20 cellular contexts compared by ENCODE assay signal in the genomic region with DNA sequence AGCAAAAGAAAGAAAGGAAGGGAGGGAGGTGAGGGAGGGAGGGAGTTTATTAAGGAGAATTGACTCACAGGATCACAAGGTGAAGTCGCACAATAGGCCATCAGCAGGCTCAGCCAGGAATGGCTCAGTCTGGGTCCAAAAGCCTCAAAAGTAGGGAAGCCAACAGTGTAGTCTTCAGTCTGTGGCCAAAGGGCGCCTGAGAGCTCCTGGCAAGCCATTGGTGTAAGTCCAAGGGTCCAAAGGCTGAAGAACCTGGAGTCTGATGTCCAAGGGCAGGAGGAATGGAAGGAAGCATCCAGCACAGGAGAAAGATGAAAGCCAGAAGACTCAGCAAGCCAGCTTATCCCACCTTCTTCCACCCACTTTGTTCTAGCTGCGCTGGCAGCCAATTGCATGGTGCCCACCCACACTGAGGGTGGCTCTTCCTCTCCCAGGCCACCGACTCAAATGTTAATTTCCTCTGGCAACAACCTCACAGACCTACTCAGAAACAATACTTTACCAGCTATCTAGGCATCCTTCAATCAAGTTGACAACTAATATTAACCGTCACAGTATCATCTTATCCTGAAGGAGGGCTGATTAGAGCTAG. TPM values are rescaled to one million over a fixed set of nuclear protein-coding genes. Genes with fewer than 3 reads are reported as not detected.
DNase-seq lines count a peak whose midpoint lies in the region; ATAC-seq, FAIRE-seq and TF ChIP-seq lines count a peak whose summit lies in the region.
"Had no signal": no experiment of that assay in that cellular context is flagged by ENCODE, and none has a peak within 500 bp of the region (broad histone marks: within the 10 kb centered on the region; RNA-seq: fewer than 3 reads in every experiment).

No MANE protein-coding gene starts in this region.

- BruUV-seq in GM12878 (replicated peaks; lab: Mats Ljungman, UMichigan) = no TSS peak

- intact Hi-C loops in GM12878 (cut with micrococcal nuclease; ENCODE audit: unreplicated experiment) = no loop called here
- intact Hi-C loops in testis (cut with DNase I; ENCODE audit: low total_unique reads) = no loop called here

- CTCF ChIA-PET in GM12878 (lab: Yijun Ruan, JAX) = interaction anchor here (0.5 to 1.3 kb wide), 2 partner anchors 41 to 562 kb away, joined by 3 to 4 read pairs; no protein-coding TSS in a partner anchor

- H3K36me3 ChIP-seq in MM.1S (replicated peaks; ENCODE audit: insufficient read depth, low read length) (no peaks in the 10 kb centered on the region), GM12878 (ENCODE audit: control insufficient read depth in 2 of 2, insufficient read depth in 2 of 2, low read length in 1 of 2) (no peaks in the 10 kb centered on the region), testis (ENCODE audit: low read depth, missing control alignments) (no peaks in the 10 kb centered on the region)
- H3K36me3 ChIP-seq: adrenal gland had no signal

- TF ChIP-seq POLR2A in GM12878 (IDR thresholded peaks at IDR 0.05; ENCODE audit: low read depth, low read length) = no peak
- TF ChIP-seq POLR2A in testis (IDR thresholded peaks at IDR 0.05) = no peak

- H3K4me3 Mint-ChIP-seq in activated naive CD4-positive, alpha-beta T cell treated with anti-CD3 and anti-CD28 coated beads, Interleukin-2, amount 50 U/mL, for 24 hours = peak overlapping the region; percentile 59
- H3K4me3 Mint-ChIP-seq in stimulated activated naive CD8-positive, alpha-beta T cell treated with anti-CD3 and anti-CD28 coated beads, Interleukin-15, amount 100 ng/mL, for 72 hours = peak overlapping the region; percentile 75 to 76
- H3K4me3 Mint-ChIP-seq: activated B cell treated with CpG ODN at 0.5 μM for 24 hours; GM23338; stimulated activated memory B cell treated with anti-CD40 and anti-IgM and Interleukin-4, amounts not matched to agents 10 μg/mL and 1 μg/mL and 100 μg/mL, for 72 hours had no signal

- peak overlapping the region; percentile 14; the same call in 1 of the 2 replicates for H3K4me2 ChIP-seq in MM.1S (ENCODE audit: low read depth, low read length)
- peak overlapping the region; percentile 60 for H3K4me2 ChIP-seq in GM12878 (ENCODE audit: control insufficient read depth, insufficient read depth)
- H3K4me2 ChIP-seq: GM23338 had no signal

- H3K27me3 ChIP-seq in MM.1S (replicated peaks; ENCODE audit: insufficient read depth, low read length) (no peaks in the 10 kb centered on the region), GM12878 (replicated peaks in 1 of 2; ENCODE audit: control insufficient read depth in 2 of 2, insufficient read depth in 2 of 2, low read length in 1 of 2) (no peaks in the 10 kb centered on the region), testis (no peaks in the 10 kb centered on the region)
- H3K27me3 ChIP-seq: adrenal gland, heart right ventricle, tibial nerve had no signal

- no peaks in the 10 kb centered on the region for H3K9me3 ChIP-seq in MM.1S (replicated peaks; ENCODE audit: insufficient read depth, low read length)
- H3K9me3 ChIP-seq in GM12878 (replicated peaks; ENCODE audit: control insufficient read depth, insufficient read depth, low read length) = no peaks in the 10 kb centered on the region
- no peaks in the 10 kb centered on the region for H3K9me3 ChIP-seq in testis
- H3K9me3 ChIP-seq: adrenal gland, heart right ventricle had no signal

- peaks cover 6% of the 10 kb centered on the region; the same call in 1 of the 2 replicates for H3K79me2 ChIP-seq in MM.1S (ENCODE audit: low read length)
- no peaks in the 10 kb centered on the region for H3K79me2 ChIP-seq in GM12878 (ENCODE audit: control insufficient read depth, insufficient read depth, low read length)

- FAIRE-seq in GM12878 (lab: Jason Lieb, UNC) = no peak
- FAIRE-seq: bronchial epithelial cell, endothelial cell of umbilical vein had no signal

- POLR2A ChIA-PET in GM12878 (lab: Charles Lee) = interaction anchor here (0.5 to 1.0 kb wide), 3 partner anchors 8 to 867 kb away, joined by 3 to 8 read pairs (median 3); no protein-coding TSS in a partner anchor

- H3K4me1 ChIP-seq in MM.1S (ENCODE audit: low read length) (peaks cover 19% of the 10 kb centered on the region), GM12878 (ENCODE audit: control insufficient read depth, insufficient read depth, low read length) (peaks cover 18% of the 10 kb centered on the region), testis (no peaks in the 10 kb centered on the region)
- H3K4me1 ChIP-seq: adrenal gland had no signal

- no peak for TF ChIP-seq EP300 in GM12878 (IDR thresholded peaks at IDR 0.05; ENCODE audit: borderline replicate concordance in 1 of 2, control insufficient read depth in 1 of 2, low read depth in 2 of 2, low read length in 2 of 2)

- H3K4me3 ChIP-seq in MM.1S (ENCODE audit: low read length) = no peak overlapping the region
- no peak overlapping the region for H3K4me3 ChIP-seq in GM12878
- no peak overlapping the region for H3K4me3 ChIP-seq in testis
- H3K4me3 ChIP-seq: adrenal gland, GM23338, heart right ventricle, tibial nerve had no signal

- no peaks in the 10 kb centered on the region for H3K9me3 Mint-ChIP-seq in activated naive CD4-positive, alpha-beta T cell treated with anti-CD3 and anti-CD28 coated beads, Interleukin-2, amount 50 U/mL, for 24 hours
- no peaks in the 10 kb centered on the region for H3K9me3 Mint-ChIP-seq in stimulated activated naive CD8-positive, alpha-beta T cell treated with anti-CD3 and anti-CD28 coated beads, Interleukin-15, amount 100 ng/mL, for 72 hours
- H3K9me3 Mint-ChIP-seq: activated B cell treated with CpG ODN at 0.5 μM for 24 hours; GM23338; stimulated activated memory B cell treated with anti-CD40 and anti-IgM and Interleukin-4, amounts not matched to agents 10 μg/mL and 1 μg/mL and 100 μg/mL, for 72 hours had no signal

- TF ChIP-seq RAD21 in GM12878 (IDR thresholded peaks at IDR 0.05; ENCODE audit: insufficient read depth, low read depth, low read length) = no peak

- DNase-seq in activated naive CD4-positive, alpha-beta T cell treated with Interleukin-2 at 50 U/mL for 16 hours = no peak
- no peak for DNase-seq in MM.1S
- DNase-seq in GM12878 (ENCODE audit: low read depth, low spot score) = no peak
- no peak for DNase-seq in stimulated activated naive CD8-positive, alpha-beta T cell treated with anti-CD3 and anti-CD28 coated beads, Interleukin-15, amount 100 ng/mL, for 72 hours
- DNase-seq in stimulated activated naive CD4-positive, alpha-beta T cell treated with Interleukin-2 at 50 U/mL for 16 hours (lab: John Stamatoyannopoulos, UW) = no peak
- DNase-seq in testis = no peak
- DNase-seq: activated B cell treated with CpG ODN at 0.5 μM for 24 hours; adrenal gland; heart right ventricle; NCI-H1417; NCI-H526 treated with DMSO at 0.1 percent for 48 hours; SIG-M5; stimulated activated CD4-positive, alpha-beta T cell treated with anti-CD3 and anti-CD28 coated beads, Interleukin-15, amount 100 ng/mL, for 24 hours had no signal

- ATAC-seq in GM12878 (no peak), HG03457 (IDR thresholded peaks at IDR 0.05; ENCODE audit: unreplicated experiment) (no peak)
- peak; percentile 19 for ATAC-seq in stimulated activated naive CD8-positive, alpha-beta T cell treated with anti-CD3 and anti-CD28 coated beads, Interleukin-15, amount 100 ng/mL, for 72 hours
- ATAC-seq: GM23338; stimulated activated memory B cell treated with anti-CD40 and anti-IgM and Interleukin-4, amounts not matched to agents 10 μg/mL and 1 μg/mL and 100 μg/mL, for 72 hours had no signal

- H3K36me3 Mint-ChIP-seq in activated naive CD4-positive, alpha-beta T cell treated with anti-CD3 and anti-CD28 coated beads, Interleukin-2, amount 50 U/mL, for 24 hours = no peaks in the 10 kb centered on the region

- no peak overlapping the region for H2AFZ ChIP-seq in MM.1S (ENCODE audit: low read length)
- no peak overlapping the region for H2AFZ ChIP-seq in GM12878 (ENCODE audit: control insufficient read depth, low read depth, low read length)
- H2AFZ ChIP-seq: GM23338 had no signal

- peaks cover 66% of the 10 kb centered on the region for H3K4me1 Mint-ChIP-seq in activated naive CD4-positive, alpha-beta T cell treated with anti-CD3 and anti-CD28 coated beads, Interleukin-2, amount 50 U/mL, for 24 hours
- peaks cover 62% of the 10 kb centered on the region for H3K4me1 Mint-ChIP-seq in stimulated activated naive CD8-positive, alpha-beta T cell treated with anti-CD3 and anti-CD28 coated beads, Interleukin-15, amount 100 ng/mL, for 72 hours

- no peaks in the 10 kb centered on the region for H4K20me1 ChIP-seq in MM.1S (ENCODE audit: insufficient read depth, low read length)
- H4K20me1 ChIP-seq in GM12878 (ENCODE audit: control insufficient read depth, insufficient read depth) = no peaks in the 10 kb centered on the region

- no peaks in the 10 kb centered on the region for H3K9me2 ChIP-seq in MM.1S (replicated peaks; ENCODE audit: insufficient read depth, low read length)

- H3K9ac ChIP-seq in MM.1S (ENCODE audit: low read length) (no peak overlapping the region), GM12878 (ENCODE audit: control insufficient read depth, insufficient read depth, low read length) (no peak overlapping the region)

- in situ Hi-C loops in GM12878 (cut with MboI) = no loop called here

- H3K27ac Mint-ChIP-seq in activated naive CD4-positive, alpha-beta T cell treated with anti-CD3 and anti-CD28 coated beads, Interleukin-2, amount 50 U/mL, for 24 hours = peak overlapping the region; percentile 65
- H3K27ac Mint-ChIP-seq in stimulated activated naive CD8-positive, alpha-beta T cell treated with anti-CD3 and anti-CD28 coated beads, Interleukin-15, amount 100 ng/mL, for 72 hours = peak overlapping the region; percentile 83 to 91
- H3K27ac Mint-ChIP-seq: activated B cell treated with CpG ODN at 0.5 μM for 24 hours; GM23338; stimulated activated memory B cell treated with anti-CD40 and anti-IgM and Interleukin-4, amounts not matched to agents 10 μg/mL and 1 μg/mL and 100 μg/mL, for 72 hours had no signal

- no peaks in the 10 kb centered on the region for H3K27me3 Mint-ChIP-seq in activated naive CD4-positive, alpha-beta T cell treated with anti-CD3 and anti-CD28 coated beads, Interleukin-2, amount 50 U/mL, for 24 hours
- no peaks in the 10 kb centered on the region for H3K27me3 Mint-ChIP-seq in stimulated activated naive CD8-positive, alpha-beta T cell treated with anti-CD3 and anti-CD28 coated beads, Interleukin-15, amount 100 ng/mL, for 72 hours
- H3K27me3 Mint-ChIP-seq: activated B cell treated with CpG ODN at 0.5 μM for 24 hours; stimulated activated memory B cell treated with anti-CD40 and anti-IgM and Interleukin-4, amounts not matched to agents 10 μg/mL and 1 μg/mL and 100 μg/mL, for 72 hours had no signal

- SMC1A ChIA-PET in GM12878 (lab: Charles Lee; ENCODE audit: uncharacterized antibody, unreplicated experiment) = interaction anchor here (1.5 kb wide), 1 partner anchor 8 kb away, joined by 5 read pairs; no protein-coding TSS in a partner anchor

- no peak overlapping the region for H3K27ac ChIP-seq in MM.1S (ENCODE audit: low read length)
- H3K27ac ChIP-seq in GM12878 (ENCODE audit: control insufficient read depth, insufficient read depth) = peak overlapping the region; percentile 18; the same call in 1 of the 2 replicates
- no peak overlapping the region for H3K27ac ChIP-seq in testis
- H3K27ac ChIP-seq: adrenal gland, tibial nerve had no signal

- TF ChIP-seq CTCF in MM.1S (IDR thresholded peaks at IDR 0.05; ENCODE audit: low read length) = no peak
- no peak for TF ChIP-seq CTCF in GM12878 (IDR thresholded peaks at IDR 0.05 in 2 of 3, conservative IDR thresholded peaks at IDR 0.05 in 1 of 3; ENCODE audit: control insufficient read depth in 2 of 3, extremely low read depth in 1 of 3, insufficient read depth in 1 of 3, low read depth in 3 of 3, low read length in 3 of 3)
- no peak for TF ChIP-seq CTCF in testis (IDR thresholded peaks at IDR 0.05)

- H3F3A ChIP-seq in MM.1S (ENCODE audit: insufficient read depth, low read length) = peaks cover 11% of the 10 kb centered on the region; the same call in 1 of the 2 replicates

- 88% methylated on average over 5 of the region's 5 CpGs for WGBS in GM12878 (ENCODE audit: insufficient coverage, insufficient replicate concordance, low lambda C conversion rate, missing lambda C conversion rate)
- 87 to 92% methylated on average over 5 of the region's 5 CpGs for WGBS in testis, 2 donors

- RAD21 ChIA-PET in GM12878 (lab: Charles Lee; ENCODE audit: unreplicated experiment) = no interaction called here

RNA-seq across cellular contexts. Expression of gene ACAA2, which starts 5.8 kb away (rescaled TPM):
- 24.3 and 26.2 TPM in 2 replicates for total RNA-seq in GM12878 (2013; cell fraction: nucleolus; rRNA removed)
- total RNA-seq in GM12878 (2014; rRNA removed) (50.1 and 59.7 TPM in 2 replicates), GM12878 (2014; rRNA removed; fragmentation: Illumina TruSeq; extraction: Trizol) (59.1 and 60.6 TPM in 2 replicates), GM12878 (2021) (60.9 and 63.1 TPM in 2 replicates), testis (10 to 100 TPM; 42.2 to 48.7 TPM)
- polyA plus RNA-seq in GM12878 (2011; ENCODE audit: low read depth) = 68.6 TPM
- polyA plus RNA-seq in GM12878 (2011; rRNA removed) (48.9 and 68.3 TPM in 2 replicates), GM12878 (2014; fragmentation: Illumina TruSeq; extraction: Trizol) (66.0 and 80.4 TPM in 2 replicates), GM12878 (2014; fragmentation: Nextera tagmentation; extraction: Ambion mirVana) (10 to 100 TPM; 86.3 to 97.3 TPM), GM12878 (2014; rRNA removed) (36.1 and 43.1 TPM in 2 replicates), GM12878 (2016; fragmentation: Nextera tagmentation; extraction: Ambion mirVana) (100 to 1,000 TPM; 130 to 134 TPM), testis (ENCODE audit: insufficient read depth, low read depth, low replicate concordance) (77.2 TPM)
- 39.0 and 54.5 TPM in 2 replicates for polyA plus RNA-seq in GM12878 (2011; cell fraction: cytosol; rRNA removed)
- polyA plus RNA-seq in GM12878 (2011; cell fraction: nucleus; rRNA removed) = 28.0 and 35.2 TPM in 2 replicates
- 58.5 and 63.9 TPM in 2 replicates for polyA plus RNA-seq in GM12878 (2012)
- 35.9 and 36.5 TPM in 2 replicates for polyA minus RNA-seq in GM12878 (2011; rRNA and poly(A)+ RNA removed)
- polyA minus RNA-seq in GM12878 (2011; cell fraction: cytosol; rRNA and poly(A)+ RNA removed) = 12.4 TPM in 2 replicates
- 5.8 and 9.9 TPM in 2 replicates for polyA minus RNA-seq in GM12878 (2011; cell fraction: nucleus; rRNA and poly(A)+ RNA removed)
